In genomic region chr3:160403796-160404510, GRCh38 we compare ENCODE assay signal across 9 cellular contexts. TPM values are rescaled to one million over a fixed set of nuclear protein-coding genes. Genes with fewer than 3 reads are reported as not detected.
DNase-seq lines count a peak whose midpoint lies in the region; ATAC-seq, FAIRE-seq and TF ChIP-seq lines count a peak whose summit lies in the region.
"Had no signal": no experiment of that assay in that cellular context is flagged by ENCODE, and none has a peak within 500 bp of the region (broad histone marks: within the 10 kb centered on the region; RNA-seq: fewer than 3 reads in every experiment).

No MANE protein-coding gene starts in this region.

- ATAC-seq in stimulated activated naive CD8-positive, alpha-beta T cell treated with anti-CD3 and anti-CD28 coated beads, Interleukin-15, Interleukin-2, amounts not matched to agents 100 U/mL and 50 U/mL, for 24 hours = no peak
- ATAC-seq in activated CD8-positive, alpha-beta T cell treated with anti-CD3 and anti-CD28 coated beads, Interleukin-2, amount 10 ng/mL, durations not matched to agents 7 days and 5 days = no peak
- ATAC-seq in aorta (ENCODE audit: low FRiP score) (no peak), HG03571 (IDR thresholded peaks at IDR 0.05; ENCODE audit: unreplicated experiment) (no peak)

- DNase-seq in stimulated activated naive CD8-positive, alpha-beta T cell treated with anti-CD3 and anti-CD28 coated beads, Interleukin-15, Interleukin-2, amounts not matched to agents 100 U/mL and 50 U/mL, for 24 hours = no peak
- no peak for DNase-seq in activated CD8-positive, alpha-beta T cell treated with anti-CD3 and anti-CD28 coated beads, Interleukin-2, amount 10 ng/mL, durations not matched to agents 7 days and 5 days
- DNase-seq in left kidney (ENCODE audit: low read depth, low spot score) (peak; percentile 5), aorta (no peak), tibial nerve (ENCODE audit: low spot score in 2 of 2) (no peak), GM12891 (ENCODE audit: insufficient read length, low spot score) (no peak)

- peak overlapping the region; percentile 2 for H3K27ac Mint-ChIP-seq in stimulated activated naive CD8-positive, alpha-beta T cell treated with anti-CD3 and anti-CD28 coated beads, Interleukin-15, Interleukin-2, amounts not matched to agents 100 ng/mL and 50 ng/mL, for 24 hours
- H3K27ac Mint-ChIP-seq in activated CD8-positive, alpha-beta T cell treated with anti-CD3 and anti-CD28 coated beads, Interleukin-2, amount 10 ng/mL, durations not matched to agents 7 days and 5 days = peak overlapping the region; percentile 71

- peak overlapping the region; percentile 46 for H3K4me3 Mint-ChIP-seq in stimulated activated naive CD8-positive, alpha-beta T cell treated with anti-CD3 and anti-CD28 coated beads, Interleukin-15, Interleukin-2, amounts not matched to agents 100 ng/mL and 50 ng/mL, for 24 hours
- H3K4me3 Mint-ChIP-seq in activated CD8-positive, alpha-beta T cell treated with anti-CD3 and anti-CD28 coated beads, Interleukin-2, amount 10 ng/mL, durations not matched to agents 7 days and 5 days = peak overlapping the region; percentile 94

- H3K27ac ChIP-seq in aorta (ENCODE audit: low read depth in 1 of 2, low read length in 2 of 2) (peak overlapping the region in 1 of 2 donors; percentile 79), tibial nerve (no peak overlapping the region)

- TF ChIP-seq CTCF in tibial nerve (IDR thresholded peaks at IDR 0.05) = no peak

- H3K4me1 ChIP-seq in aorta (ENCODE audit: control insufficient read depth in 1 of 2, insufficient read depth in 2 of 2, low read length in 2 of 2) (no peaks in the 10 kb centered on the region), tibial nerve (peaks cover 0 to 25% (median 16%) of the 10 kb centered on the region in 4 donors)

- no peaks in the 10 kb centered on the region for H3K9me3 Mint-ChIP-seq in stimulated activated naive CD8-positive, alpha-beta T cell treated with anti-CD3 and anti-CD28 coated beads, Interleukin-15, Interleukin-2, amounts not matched to agents 100 ng/mL and 50 ng/mL, for 24 hours
- no peaks in the 10 kb centered on the region for H3K9me3 Mint-ChIP-seq in activated CD8-positive, alpha-beta T cell treated with anti-CD3 and anti-CD28 coated beads, Interleukin-2, amount 10 ng/mL, durations not matched to agents 7 days and 5 days (ENCODE audit: insufficient read depth)

- H3K4me3 ChIP-seq in aorta (ENCODE audit: low read length in 2 of 2) = peak overlapping the region; percentile 34 to 64
- H3K4me3 ChIP-seq in tibial nerve = no peak overlapping the region
- H3K4me3 ChIP-seq: lung had no signal

- intact Hi-C loops in aorta (cut with DNase I) = no loop called here

- 26% methylated on average over 7 of the region's 7 CpGs for WGBS in aorta, 2 donors
- 54 to 57% methylated on average over 7 of the region's 7 CpGs for WGBS in tibial nerve, 2 donors

- CTCF ChIA-PET in activated CD8-positive, alpha-beta T cell treated with anti-CD3 and anti-CD28 coated beads, Interleukin-2, amount 10 ng/mL, durations not matched to agents 7 days and 5 days (lab: Charles Lee) = interaction anchor here (0.6 to 1.2 kb wide), 4 partner anchors 9 to 178 kb away, joined by 3 to 9 read pairs (median 3); no protein-coding TSS in a partner anchor

- H3K27me3 Mint-ChIP-seq in stimulated activated naive CD8-positive, alpha-beta T cell treated with anti-CD3 and anti-CD28 coated beads, Interleukin-15, Interleukin-2, amounts not matched to agents 100 ng/mL and 50 ng/mL, for 24 hours = peaks cover 9% of the 10 kb centered on the region
- H3K27me3 Mint-ChIP-seq in activated CD8-positive, alpha-beta T cell treated with anti-CD3 and anti-CD28 coated beads, Interleukin-2, amount 10 ng/mL, durations not matched to agents 7 days and 5 days (ENCODE audit: low read depth) = no peaks in the 10 kb centered on the region

- H3K9me3 ChIP-seq in aorta (ENCODE audit: control insufficient read depth, low read length) = no peaks in the 10 kb centered on the region
- H3K9me3 ChIP-seq in tibial nerve = no peaks in the 10 kb centered on the region

- peaks cover 43% of the 10 kb centered on the region for H3K4me1 Mint-ChIP-seq in stimulated activated naive CD8-positive, alpha-beta T cell treated with anti-CD3 and anti-CD28 coated beads, Interleukin-15, Interleukin-2, amounts not matched to agents 100 ng/mL and 50 ng/mL, for 24 hours (ENCODE audit: low read depth)
- peaks cover 46% of the 10 kb centered on the region for H3K4me1 Mint-ChIP-seq in activated CD8-positive, alpha-beta T cell treated with anti-CD3 and anti-CD28 coated beads, Interleukin-2, amount 10 ng/mL, durations not matched to agents 7 days and 5 days (ENCODE audit: low read depth)

- H3K36me3 ChIP-seq in aorta (ENCODE audit: control insufficient read depth in 1 of 2, insufficient read depth in 2 of 2, low read length in 1 of 2) (no peaks in the 10 kb centered on the region), tibial nerve (peaks cover 0 to 4% (median 0%) of the 10 kb centered on the region in 3 donors)

- H3K27me3 ChIP-seq in aorta (ENCODE audit: control insufficient read depth in 1 of 2, insufficient read depth in 2 of 2, low read length in 1 of 2) = no peaks in the 10 kb centered on the region
- peaks cover 0 to 4% of the 10 kb centered on the region in 2 donors for H3K27me3 ChIP-seq in tibial nerve

- no peak for FAIRE-seq in GM12891 (lab: Jason Lieb, UNC)

- TF ChIP-seq EP300 in tibial nerve (IDR thresholded peaks at IDR 0.05) = no peak

- TF ChIP-seq POLR2A in tibial nerve (IDR thresholded peaks at IDR 0.05) (no peak), GM12891 (IDR thresholded peaks at IDR 0.05; ENCODE audit: low read depth, low read length) (no peak)

- POLR2A ChIA-PET in activated CD8-positive, alpha-beta T cell treated with anti-CD3 and anti-CD28 coated beads, Interleukin-2, amount 10 ng/mL, durations not matched to agents 7 days and 5 days (lab: Charles Lee) = interaction anchor here (0.8 to 1.0 kb wide), 3 partner anchors 39 to 47 kb away, joined by 3 to 9 read pairs (median 5); partner anchors contain the start of gene TRIM59

- peaks cover 81% of the 10 kb centered on the region for H3K36me3 Mint-ChIP-seq in stimulated activated naive CD8-positive, alpha-beta T cell treated with anti-CD3 and anti-CD28 coated beads, Interleukin-15, Interleukin-2, amounts not matched to agents 100 ng/mL and 50 ng/mL, for 24 hours (ENCODE audit: low read depth)
- H3K36me3 Mint-ChIP-seq in activated CD8-positive, alpha-beta T cell treated with anti-CD3 and anti-CD28 coated beads, Interleukin-2, amount 10 ng/mL, durations not matched to agents 7 days and 5 days (ENCODE audit: low read depth) = peaks cover 77% of the 10 kb centered on the region

TF ChIP-seq in GM12891, 5 proteins besides CTCF, POLR2A, EP300 and RAD21:
- TF ChIP-seq POU2F2 (IDR thresholded peaks at IDR 0.05; ENCODE audit: low read depth, low read length) = no peak

RNA-seq across cellular contexts. Expression of gene SMC4, which starts 4.5 kb away (rescaled TPM):
- 100 to 1,000 TPM; 292 to 300 TPM for total RNA-seq in activated CD8-positive, alpha-beta T cell treated with anti-CD3 and anti-CD28 coated beads, Interleukin-2, amount 10 ng/mL, durations not matched to agents 7 days and 5 days
- total RNA-seq in aorta = 10 to 100 TPM; 20.4 to 26.1 TPM
- 10 to 100 TPM; 25.5 to 33.0 TPM for polyA plus RNA-seq in aorta
- total RNA-seq in tibial nerve = 10 to 100 TPM; 11.7 to 27.1 (median 21.1) TPM
- 55.3 TPM for polyA plus RNA-seq in GM12891 (2012; ENCODE audit: low read depth, missing spikeins)

RNA-seq across cellular contexts. Expression of gene IFT80, which starts 4.9 kb away (rescaled TPM):
- total RNA-seq in activated CD8-positive, alpha-beta T cell treated with anti-CD3 and anti-CD28 coated beads, Interleukin-2, amount 10 ng/mL, durations not matched to agents 7 days and 5 days = 10 to 100 TPM; 27.5 to 29.7 TPM
- total RNA-seq in aorta (10 to 100 TPM; 18.1 to 26.7 TPM), tibial nerve (10 to 100 TPM; 19.5 to 57.5 (median 31.6) TPM)
- 10 to 100 TPM in 1 of 2 donors, 1 to 10 TPM in 1; 9.9 to 33.4 TPM for polyA plus RNA-seq in aorta
- polyA plus RNA-seq in GM12891 (2012; ENCODE audit: low read depth, missing spikeins) = 7.9 TPM

RNA-seq across cellular contexts. Expression of gene TRIM59, which starts 45.6 kb away (rescaled TPM):
- 10 to 100 TPM; 51.2 to 53.5 TPM for total RNA-seq in activated CD8-positive, alpha-beta T cell treated with anti-CD3 and anti-CD28 coated beads, Interleukin-2, amount 10 ng/mL, durations not matched to agents 7 days and 5 days
- total RNA-seq in aorta (1 to 10 TPM; 3.4 to 6.9 TPM), tibial nerve (1 to 10 TPM in 2 of 4 donors, under 1 TPM in 1, not detected in 1; 0.42 to 2.0 (median 1.6) TPM)
- polyA plus RNA-seq in aorta = 1 to 10 TPM; 2.5 to 3.4 TPM
- 6.4 TPM for polyA plus RNA-seq in GM12891 (2012; ENCODE audit: low read depth, missing spikeins)

Comparison
In these comparisons a context has a peak if more than half of its experiments do, and no peak if none do; other contexts are left out.
1. H3K4me3 ChIP-seq: peak in aorta (2 of 2); none in tibial nerve (0 of 4).
2. RNA of gene SMC4, which starts 4.5 kb away (total RNA-seq): 292 to 300 TPM in activated CD8-positive, alpha-beta T cell treated with anti-CD3 and anti-CD28 coated beads, Interleukin-2, amount 10 ng/mL, durations not matched to agents 7 days and 5 days; 11.7 to 27.1 TPM in tibial nerve and 20.4 to 26.1 TPM in aorta; every median in the first group is over 10 times any median in the second.
3. RNA of gene TRIM59, which starts 45.6 kb away (total RNA-seq): 51.2 to 53.5 TPM in activated CD8-positive, alpha-beta T cell treated with anti-CD3 and anti-CD28 coated beads, Interleukin-2, amount 10 ng/mL, durations not matched to agents 7 days and 5 days; 3.4 to 6.9 TPM in aorta and 0.42 to 2.0 TPM in tibial nerve; every median in the first group is over 4 times any median in the second.